Comparison of ENCODE assay signal across 22 cellular contexts in genomic region chr11:76013526-76013925, GRCh38.
"Had no signal": no experiment of that assay in that cellular context is flagged by ENCODE, and none has a peak within 500 bp of the region (broad histone marks: within the 10 kb centered on the region; RNA-seq: fewer than 3 reads in every experiment).

No MANE protein-coding gene starts in this region.

- H3K27ac ChIP-seq: Peyer's patch, RWPE1 had no signal

- ATAC-seq: WTC11 had no signal

- H3K4me1 ChIP-seq: Peyer's patch had no signal

- H3K27me3 ChIP-seq: Peyer's patch had no signal

- DNase-seq: activated CD4-positive, alpha-beta T cell treated with anti-CD3 and anti-CD28 coated beads, Interleukin-2, amount 10 ng/mL, durations not matched to agents 24 days and 14 days; activated CD4-positive, alpha-beta T cell treated with anti-CD3 and anti-CD28 coated beads, Interleukin-2, amount 50 U/mL, for 48 hours; activated CD4-positive, CD25-positive, alpha-beta regulatory T cell treated with anti-CD3 and anti-CD28 coated beads, Interleukin-2, amount 50 U/mL, for 72 hours; activated gamma-delta T cell treated with Interleukin-2 at 50 U/mL for 16 hours; activated naive CD4-positive, alpha-beta T cell treated with anti-CD3 and anti-CD28 coated beads, Interleukin-2, amount 10 ng/mL, durations not matched to agents 7 days and 5 days; activated naive CD8-positive, alpha-beta T cell treated with anti-CD3 and anti-CD28 coated beads for 36 hours; activated T-cell treated with anti-CD3 and anti-CD28 coated beads, Interleukin-2, amount 50 U/mL, for 48 hours; caudate nucleus; MM.1S; NCI-H1092 treated with DMSO at 0.1 percent for 48 hours; NCI-H1417 treated with DMSO at 0.1 percent for 48 hours; NCI-H1694 treated with DMSO at 0.1 percent for 48 hours; NCI-H2029 treated with DMSO at 0.1 percent for 48 hours; NCI-H345; NCI-H510A; NCI-H526 treated with DMSO at 0.1 percent for 48 hours; NK-92 treated with Interleukin-12 subunit alpha and Interleukin-12 subunit beta, amount 100 ng/mL, for 24 hours; OCI-M1; Peyer's patch; Right ventricle myocardium superior had no signal

- H3K9me3 ChIP-seq: Peyer's patch had no signal

- H3K4me3 ChIP-seq: Peyer's patch had no signal
